2 cellular contexts compared by ENCODE assay signal in the genomic region with DNA sequence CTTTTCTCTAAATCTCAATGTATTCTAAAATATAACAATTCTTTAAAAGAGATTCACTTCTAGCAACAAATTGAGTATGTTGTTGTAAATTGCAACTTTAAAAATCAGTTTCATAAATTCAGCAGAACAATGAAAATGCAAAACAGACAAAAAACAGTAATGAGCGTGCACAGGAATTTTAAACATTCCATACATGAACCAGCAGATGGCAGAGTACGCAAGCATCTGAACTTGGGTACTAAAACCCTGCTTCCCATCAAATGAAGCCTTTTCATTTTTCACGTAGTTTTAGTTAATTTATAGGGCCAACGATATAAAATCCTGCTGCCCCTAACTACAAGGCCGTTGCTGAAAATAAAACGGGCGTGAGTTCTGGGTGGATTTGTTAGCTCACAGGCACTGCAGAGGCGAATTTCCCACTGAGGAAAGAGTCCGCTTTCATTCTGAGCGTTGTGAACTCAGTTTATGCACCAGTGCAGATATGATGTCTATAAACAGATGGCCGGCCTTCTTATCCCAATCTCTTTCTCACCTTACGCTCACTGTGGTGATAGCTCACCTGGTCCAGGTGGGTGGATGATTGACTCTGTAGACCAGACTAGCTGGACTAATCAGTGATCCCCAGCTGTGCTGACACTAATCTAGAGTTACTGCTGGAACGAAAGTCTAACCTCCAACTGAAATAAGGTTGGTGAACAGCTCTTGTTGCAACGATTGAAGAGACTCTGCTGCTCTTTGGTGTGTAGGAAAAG.
TF ChIP-seq lines count a peak whose summit lies in the region.

No MANE protein-coding gene starts in this region.

TF ChIP-seq in HEK293T, 16 proteins besides CTCF, POLR2A, EP300 and RAD21 (continued from another document):
- TF ChIP-seq PKNOX1 (IDR thresholded peaks at IDR 0.05) (no peak), TARDBP (IDR thresholded peaks at IDR 0.05) (no peak), L3MBTL2 (conservative IDR thresholded peaks at IDR 0.05) (no peak), CTBP1 (IDR thresholded peaks at IDR 0.05; ENCODE audit: borderline replicate concordance) (no peak), SUZ12 (IDR thresholded peaks at IDR 0.05) (no peak), FOXM1 (IDR thresholded peaks at IDR 0.05; ENCODE audit: borderline replicate concordance) (no peak), LEF1 (IDR thresholded peaks at IDR 0.05; ENCODE audit: borderline replicate concordance) (no peak), NFRKB (IDR thresholded peaks at IDR 0.05) (no peak)

TF ChIP-seq in HepG2, 621 proteins besides CTCF, POLR2A, EP300 and RAD21 (continued from another document):
- TF ChIP-seq, protein P1, sequence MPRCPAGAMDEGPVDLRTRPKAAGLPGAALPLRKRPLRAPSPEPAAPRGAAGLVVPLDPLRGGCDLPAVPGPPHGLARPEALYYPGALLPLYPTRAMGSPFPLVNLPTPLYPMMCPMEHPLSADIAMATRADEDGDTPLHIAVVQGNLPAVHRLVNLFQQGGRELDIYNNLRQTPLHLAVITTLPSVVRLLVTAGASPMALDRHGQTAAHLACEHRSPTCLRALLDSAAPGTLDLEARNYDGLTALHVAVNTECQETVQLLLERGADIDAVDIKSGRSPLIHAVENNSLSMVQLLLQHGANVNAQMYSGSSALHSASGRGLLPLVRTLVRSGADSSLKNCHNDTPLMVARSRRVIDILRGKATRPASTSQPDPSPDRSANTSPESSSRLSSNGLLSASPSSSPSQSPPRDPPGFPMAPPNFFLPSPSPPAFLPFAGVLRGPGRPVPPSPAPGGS (CRISPR knock-in tag; IDR thresholded peaks at IDR 0.05) = no peak
- TF ChIP-seq STAG1 (CRISPR knock-in tag; IDR thresholded peaks at IDR 0.05) (peak; percentile 82), YEATS2 (CRISPR knock-in tag; IDR thresholded peaks at IDR 0.05; ENCODE audit: borderline replicate concordance) (no peak), HOXA7 (CRISPR knock-in tag; IDR thresholded peaks at IDR 0.05) (no peak), AFF4 (CRISPR knock-in tag; IDR thresholded peaks at IDR 0.05) (no peak)
- TF ChIP-seq, protein P2, sequence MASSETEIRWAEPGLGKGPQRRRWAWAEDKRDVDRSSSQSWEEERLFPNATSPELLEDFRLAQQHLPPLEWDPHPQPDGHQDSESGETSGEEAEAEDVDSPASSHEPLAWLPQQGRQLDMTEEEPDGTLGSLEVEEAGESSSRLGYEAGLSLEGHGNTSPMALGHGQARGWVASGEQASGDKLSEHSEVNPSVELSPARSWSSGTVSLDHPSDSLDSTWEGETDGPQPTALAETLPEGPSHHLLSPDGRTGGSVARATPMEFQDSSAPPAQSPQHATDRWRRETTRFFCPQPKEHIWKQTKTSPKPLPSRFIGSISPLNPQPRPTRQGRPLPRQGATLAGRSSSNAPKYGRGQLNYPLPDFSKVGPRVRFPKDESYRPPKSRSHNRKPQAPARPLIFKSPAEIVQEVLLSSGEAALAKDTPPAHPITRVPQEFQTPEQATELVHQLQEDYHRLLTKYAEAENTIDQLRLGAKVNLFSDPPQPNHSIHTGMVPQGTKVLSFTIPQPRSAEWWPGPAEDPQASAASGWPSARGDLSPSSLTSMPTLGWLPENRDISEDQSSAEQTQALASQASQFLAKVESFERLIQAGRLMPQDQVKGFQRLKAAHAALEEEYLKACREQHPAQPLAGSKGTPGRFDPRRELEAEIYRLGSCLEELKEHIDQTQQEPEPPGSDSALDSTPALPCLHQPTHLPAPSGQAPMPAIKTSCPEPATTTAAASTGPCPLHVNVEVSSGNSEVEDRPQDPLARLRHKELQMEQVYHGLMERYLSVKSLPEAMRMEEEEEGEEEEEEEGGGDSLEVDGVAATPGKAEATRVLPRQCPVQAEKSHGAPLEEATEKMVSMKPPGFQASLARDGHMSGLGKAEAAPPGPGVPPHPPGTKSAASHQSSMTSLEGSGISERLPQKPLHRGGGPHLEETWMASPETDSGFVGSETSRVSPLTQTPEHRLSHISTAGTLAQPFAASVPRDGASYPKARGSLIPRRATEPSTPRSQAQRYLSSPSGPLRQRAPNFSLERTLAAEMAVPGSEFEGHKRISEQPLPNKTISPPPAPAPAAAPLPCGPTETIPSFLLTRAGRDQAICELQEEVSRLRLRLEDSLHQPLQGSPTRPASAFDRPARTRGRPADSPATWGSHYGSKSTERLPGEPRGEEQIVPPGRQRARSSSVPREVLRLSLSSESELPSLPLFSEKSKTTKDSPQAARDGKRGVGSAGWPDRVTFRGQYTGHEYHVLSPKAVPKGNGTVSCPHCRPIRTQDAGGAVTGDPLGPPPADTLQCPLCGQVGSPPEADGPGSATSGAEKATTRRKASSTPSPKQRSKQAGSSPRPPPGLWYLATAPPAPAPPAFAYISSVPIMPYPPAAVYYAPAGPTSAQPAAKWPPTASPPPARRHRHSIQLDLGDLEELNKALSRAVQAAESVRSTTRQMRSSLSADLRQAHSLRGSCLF (CRISPR knock-in tag; IDR thresholded peaks at IDR 0.05; ENCODE audit: borderline replicate concordance) = no peak
